Comparison of ENCODE assay signal across 1 cellular context in the genomic region with DNA sequence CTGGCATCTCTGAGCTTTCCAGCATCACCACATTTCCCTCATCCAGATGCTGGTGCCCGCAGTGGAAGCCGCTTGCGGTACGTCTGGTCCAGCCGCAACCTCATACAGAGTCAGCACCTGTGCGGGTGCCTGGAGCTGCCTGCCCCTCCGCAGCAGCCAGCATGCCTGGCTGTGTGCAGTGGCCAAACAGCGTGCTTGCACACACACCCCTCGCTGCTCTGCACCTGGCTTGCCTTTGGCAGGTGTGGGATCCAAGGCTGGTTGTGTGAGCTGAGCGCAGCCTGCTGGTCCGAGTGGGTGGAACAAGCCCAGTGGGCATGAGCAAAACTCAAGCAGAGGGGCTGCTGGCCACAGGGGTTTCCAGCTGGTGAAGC.
TF ChIP-seq lines count a peak whose summit lies in the region.

No MANE protein-coding gene starts in this region.

TF ChIP-seq in HEK293, 187 proteins besides CTCF, POLR2A, EP300 and RAD21 (continued from another document):
- TF ChIP-seq, protein P1, sequence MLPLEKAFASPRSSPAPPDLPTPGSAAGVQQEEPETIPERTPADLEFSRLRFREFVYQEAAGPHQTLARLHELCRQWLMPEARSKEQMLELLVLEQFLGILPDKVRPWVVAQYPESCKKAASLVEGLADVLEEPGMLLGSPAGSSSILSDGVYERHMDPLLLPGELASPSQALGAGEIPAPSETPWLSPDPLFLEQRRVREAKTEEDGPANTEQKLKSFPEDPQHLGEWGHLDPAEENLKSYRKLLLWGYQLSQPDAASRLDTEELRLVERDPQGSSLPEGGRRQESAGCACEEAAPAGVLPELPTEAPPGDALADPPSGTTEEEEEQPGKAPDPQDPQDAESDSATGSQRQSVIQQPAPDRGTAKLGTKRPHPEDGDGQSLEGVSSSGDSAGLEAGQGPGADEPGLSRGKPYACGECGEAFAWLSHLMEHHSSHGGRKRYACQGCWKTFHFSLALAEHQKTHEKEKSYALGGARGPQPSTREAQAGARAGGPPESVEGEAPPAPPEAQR (tag by site-specific recombination; IDR thresholded peaks at IDR 0.05): no peak
- no peak for TF ChIP-seq ZNF366 (tag by site-specific recombination; conservative IDR thresholded peaks at IDR 0.05)
- no peak for TF ChIP-seq ZNF48 (tag by site-specific recombination; IDR thresholded peaks at IDR 0.05)
